ENCODE assay signal across 15 cellular contexts in the genomic region with DNA sequence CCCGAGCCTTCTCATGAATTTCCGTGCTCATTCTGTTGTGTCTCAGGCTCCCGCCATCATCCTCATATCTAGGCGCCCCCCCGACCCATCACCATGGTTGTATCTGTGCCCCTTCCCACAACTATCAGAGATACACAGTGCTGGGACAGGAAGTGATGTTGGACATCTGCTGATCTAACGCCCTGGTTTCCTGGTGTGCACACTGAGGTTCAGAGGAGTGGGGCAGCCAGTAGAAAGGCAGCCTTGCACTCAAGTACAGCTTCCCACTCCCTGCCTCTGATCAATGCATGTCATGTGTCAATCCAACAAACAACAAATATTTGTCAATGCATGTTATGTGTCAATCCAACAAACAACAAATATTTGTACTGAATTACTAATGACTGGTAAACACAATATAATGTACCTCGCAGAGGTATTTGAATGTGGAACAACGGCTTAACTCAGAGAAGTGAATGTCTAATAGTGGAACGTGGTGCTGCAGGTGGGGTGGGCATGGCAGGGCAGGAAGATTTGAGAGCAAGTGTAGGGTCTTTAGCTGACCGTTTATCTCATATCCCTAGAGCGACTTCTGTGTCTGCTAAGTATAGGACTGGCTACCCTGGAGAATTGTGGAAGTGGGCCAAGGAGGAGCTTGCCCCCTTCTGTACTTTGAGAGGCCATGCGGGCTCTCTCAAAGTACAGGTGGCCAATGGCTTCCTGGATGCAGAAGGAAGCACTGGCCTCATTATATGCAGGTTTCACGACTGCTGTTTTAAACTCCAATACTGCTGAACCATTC. TPM values are rescaled to one million over a fixed set of nuclear protein-coding genes. Genes with fewer than 3 reads are reported as not detected.
DNase-seq lines count a peak whose midpoint lies in the region; ATAC-seq, FAIRE-seq and TF ChIP-seq lines count a peak whose summit lies in the region.
"Had no signal": no experiment of that assay in that cellular context is flagged by ENCODE, and none has a peak within 500 bp of the region (broad histone marks: within the 10 kb centered on the region; RNA-seq: fewer than 3 reads in every experiment).

No MANE protein-coding gene starts in this region.

- TF ChIP-seq POLR2A in lower leg skin (IDR thresholded peaks at IDR 0.05) = no peak

- peak overlapping the region; percentile 99 for H3K27ac ChIP-seq in OCI-LY7 (ENCODE audit: low read depth, low read length, poor library complexity, severe bottlenecking)

- POLR2A ChIA-PET in OCI-LY7 (lab: Charles Lee) = interaction anchor here (0.7 to 7.4 kb wide), 16 partner anchors 8 to 989 kb away, joined by 3 to 97 read pairs (median 4); a partner anchor contains a TSS
- POLR2A ChIA-PET in activated CD8-positive, alpha-beta T cell treated with anti-CD3 and anti-CD28 coated beads, Interleukin-2, amount 10 ng/mL, durations not matched to agents 7 days and 5 days (lab: Charles Lee) = no interaction called here

- H3K36me3 Mint-ChIP-seq in activated naive CD4-positive, alpha-beta T cell treated with anti-CD3 and anti-CD28 coated beads, Interleukin-2, amount 50 U/mL, for 72 hours = no peaks in the 10 kb centered on the region
- no peaks in the 10 kb centered on the region for H3K36me3 Mint-ChIP-seq in activated naive CD4-positive, alpha-beta T cell treated with anti-CD3 and anti-CD28 coated beads for 36 hours (ENCODE audit: low read depth)
- H3K36me3 Mint-ChIP-seq in activated CD8-positive, alpha-beta T cell treated with anti-CD3 and anti-CD28 coated beads, Interleukin-2, amount 10 ng/mL, durations not matched to agents 7 days and 5 days (ENCODE audit: low read depth) = no peaks in the 10 kb centered on the region

- H3K4me1 Mint-ChIP-seq in activated naive CD4-positive, alpha-beta T cell treated with anti-CD3 and anti-CD28 coated beads for 36 hours (ENCODE audit: low read depth) = peaks cover 3% of the 10 kb centered on the region
- H3K4me1 Mint-ChIP-seq in activated CD8-positive, alpha-beta T cell treated with anti-CD3 and anti-CD28 coated beads, Interleukin-2, amount 10 ng/mL, durations not matched to agents 7 days and 5 days (ENCODE audit: low read depth) = peaks cover 5% of the 10 kb centered on the region

- H3K27ac Mint-ChIP-seq in activated naive CD4-positive, alpha-beta T cell treated with anti-CD3 and anti-CD28 coated beads, Interleukin-2, amount 50 U/mL, for 72 hours = peak overlapping the region; percentile 1 to 19
- no peak overlapping the region for H3K27ac Mint-ChIP-seq in activated naive CD4-positive, alpha-beta T cell treated with anti-CD3 and anti-CD28 coated beads for 36 hours
- no peak overlapping the region for H3K27ac Mint-ChIP-seq in activated CD8-positive, alpha-beta T cell treated with anti-CD3 and anti-CD28 coated beads, Interleukin-2, amount 10 ng/mL, durations not matched to agents 7 days and 5 days

- no peaks in the 10 kb centered on the region for H3K27me3 ChIP-seq in bronchial epithelial cell (ENCODE audit: control insufficient read depth, insufficient read depth, low read length)

- peak overlapping the region; percentile 4; the same call in 1 of the 2 replicates for H2AFZ ChIP-seq in OCI-LY7 (ENCODE audit: low read length)

- no peak for DNase-seq in activated naive CD4-positive, alpha-beta T cell treated with anti-CD3 and anti-CD28 coated beads, Interleukin-2, amount 50 U/mL, for 72 hours (ENCODE audit: low spot score in 2 of 2)
- no peak for DNase-seq in activated naive CD4-positive, alpha-beta T cell treated with anti-CD3 and anti-CD28 coated beads for 36 hours
- DNase-seq in OCI-LY7 (ENCODE audit: low spot score) = peak; percentile 77
- no peak for DNase-seq in bronchial epithelial cell (ENCODE audit: low read depth)
- no peak for DNase-seq in MV-4-11 (lab: John Stamatoyannopoulos, UW)
- no peak for DNase-seq in lower leg skin (ENCODE audit: low spot score in 2 of 2)
- no peak for DNase-seq in activated CD8-positive, alpha-beta T cell treated with anti-CD3 and anti-CD28 coated beads, Interleukin-2, amount 10 ng/mL, durations not matched to agents 7 days and 5 days
- DNase-seq: C1 segment of cervical spinal cord, GF-D8, HCEC 1CT, KG1, NCI-H1092 treated with DMSO at 0.1 percent for 48 hours, NCI-H526 treated with DMSO at 0.1 percent for 48 hours, RPMI8226 had no signal

- 89 to 92% methylated on average over 13 of the region's 13 CpGs for WGBS in lower leg skin, 2 donors

- ATAC-seq in activated naive CD4-positive, alpha-beta T cell treated with anti-CD3 and anti-CD28 coated beads, Interleukin-2, amount 50 U/mL, for 72 hours = no peak
- no peak for ATAC-seq in activated CD8-positive, alpha-beta T cell treated with anti-CD3 and anti-CD28 coated beads, Interleukin-2, amount 10 ng/mL, durations not matched to agents 7 days and 5 days
- no peak for ATAC-seq in GM21423 (IDR thresholded peaks at IDR 0.05; ENCODE audit: unreplicated experiment)

- peak overlapping the region; percentile 78 for H3K4me2 ChIP-seq in OCI-LY7 (ENCODE audit: low read length)

- H3K4me1 ChIP-seq in OCI-LY7 (ENCODE audit: insufficient read depth, low read length, poor library complexity, severe bottlenecking) = peaks cover 100% of the 10 kb centered on the region

- intact Hi-C loops in activated naive CD4-positive, alpha-beta T cell treated with anti-CD3 and anti-CD28 coated beads for 36 hours (cut with micrococcal nuclease) = no loop called here
- intact Hi-C loops in OCI-LY7 (cut with micrococcal nuclease; ENCODE audit: unreplicated experiment) = loop anchor here (5.0 kb wide), 1 partner anchor 984 kb away; no protein-coding TSS in a partner anchor
- intact Hi-C loops in lower leg skin (cut with DNase I; ENCODE audit: low total_unique reads) = no loop called here

- H3K27me3 Mint-ChIP-seq in activated naive CD4-positive, alpha-beta T cell treated with anti-CD3 and anti-CD28 coated beads for 36 hours (ENCODE audit: low read depth) = no peaks in the 10 kb centered on the region
- no peaks in the 10 kb centered on the region for H3K27me3 Mint-ChIP-seq in activated CD8-positive, alpha-beta T cell treated with anti-CD3 and anti-CD28 coated beads, Interleukin-2, amount 10 ng/mL, durations not matched to agents 7 days and 5 days (ENCODE audit: low read depth)

- CTCF ChIA-PET in activated naive CD4-positive, alpha-beta T cell treated with anti-CD3 and anti-CD28 coated beads for 36 hours (lab: Charles Lee) = interaction anchor here (0.6 kb wide), 1 partner anchor 12 kb away, joined by 3 read pairs; no protein-coding TSS in a partner anchor
- CTCF ChIA-PET in OCI-LY7 (lab: Charles Lee; ENCODE audit: unreplicated experiment) = interaction anchor here (1.4 to 1.6 kb wide), 3 partner anchors 8 to 15 kb away, joined by 4 to 7 read pairs (median 4); no protein-coding TSS in a partner anchor
- CTCF ChIA-PET in activated CD8-positive, alpha-beta T cell treated with anti-CD3 and anti-CD28 coated beads, Interleukin-2, amount 10 ng/mL, durations not matched to agents 7 days and 5 days (lab: Charles Lee) = no interaction called here

- no peaks in the 10 kb centered on the region for H3K9me3 Mint-ChIP-seq in activated naive CD4-positive, alpha-beta T cell treated with anti-CD3 and anti-CD28 coated beads, Interleukin-2, amount 50 U/mL, for 72 hours
- H3K9me3 Mint-ChIP-seq in activated naive CD4-positive, alpha-beta T cell treated with anti-CD3 and anti-CD28 coated beads for 36 hours = no peaks in the 10 kb centered on the region
- H3K9me3 Mint-ChIP-seq in activated CD8-positive, alpha-beta T cell treated with anti-CD3 and anti-CD28 coated beads, Interleukin-2, amount 10 ng/mL, durations not matched to agents 7 days and 5 days (ENCODE audit: insufficient read depth) = no peaks in the 10 kb centered on the region

- no peaks in the 10 kb centered on the region for H3K9me2 ChIP-seq in OCI-LY7 (ENCODE audit: insufficient read depth, low read length)

- peak; percentile 60 for FAIRE-seq in bronchial epithelial cell (lab: Jason Lieb, UNC)

- peaks cover 39% of the 10 kb centered on the region for H3K79me2 ChIP-seq in OCI-LY7 (ENCODE audit: insufficient read depth, low read depth, low read length)

- no peaks in the 10 kb centered on the region for H4K20me1 ChIP-seq in OCI-LY7 (ENCODE audit: insufficient read depth, low read length)

- H3K36me3 ChIP-seq in OCI-LY7 (ENCODE audit: insufficient read depth, low read length) = no peaks in the 10 kb centered on the region; the same call in 1 of the 2 replicates
- no peaks in the 10 kb centered on the region for H3K36me3 ChIP-seq in bronchial epithelial cell (ENCODE audit: control insufficient read depth, insufficient read depth, low read length)

- no peaks in the 10 kb centered on the region for H3K9me3 ChIP-seq in OCI-LY7 (ENCODE audit: low read length)

- H3K4me3 ChIP-seq in OCI-LY7 (ENCODE audit: low read depth, low read length, poor library complexity, severe bottlenecking) = peak overlapping the region; percentile 50
- H3K4me3 ChIP-seq in bronchial epithelial cell (ENCODE audit: low read depth, low read length) = no peak overlapping the region
- no peak overlapping the region for H3K4me3 ChIP-seq in lower leg skin (ENCODE audit: low read depth, poor library complexity, severe bottlenecking)

- TF ChIP-seq CTCF in OCI-LY7 (conservative IDR thresholded peaks at IDR 0.05; ENCODE audit: low read length) (no peak), bronchial epithelial cell (IDR thresholded peaks at IDR 0.05; ENCODE audit: insufficient read depth, low read length, severe bottlenecking) (no peak), lower leg skin (IDR thresholded peaks at IDR 0.05) (no peak)

- no TSS peak for BruUV-seq in OCI-LY7 (replicated peaks; lab: Mats Ljungman, UMichigan)

- H3K4me3 Mint-ChIP-seq in activated naive CD4-positive, alpha-beta T cell treated with anti-CD3 and anti-CD28 coated beads for 36 hours = no peak overlapping the region
- H3K4me3 Mint-ChIP-seq in activated CD8-positive, alpha-beta T cell treated with anti-CD3 and anti-CD28 coated beads, Interleukin-2, amount 10 ng/mL, durations not matched to agents 7 days and 5 days = no peak overlapping the region

RNA-seq across cellular contexts. Expression of a gene that starts 10.3 kb away (rescaled TPM):
- total RNA-seq in activated naive CD4-positive, alpha-beta T cell treated with anti-CD3 and anti-CD28 coated beads, Interleukin-2, amount 50 U/mL, for 72 hours = 10 to 100 TPM; 32.8 to 44.3 TPM
- total RNA-seq in activated naive CD4-positive, alpha-beta T cell treated with anti-CD3 and anti-CD28 coated beads for 36 hours = 10 to 100 TPM; 32.3 to 38.2 TPM
- total RNA-seq in OCI-LY7 (2014; rRNA removed; shearing (Covaris generic)) = 173 and 180 TPM in 2 replicates
- total RNA-seq in OCI-LY7 (2022) (301 and 313 TPM in 2 replicates), bronchial epithelial cell (92.8 and 117 TPM in 2 replicates), lower leg skin (10 to 100 TPM in 1 of 4 donors, 1 to 10 TPM in 3; 5.2 to 20.1 (median 5.9) TPM)
- 10 to 100 TPM; 62.3 to 65.5 TPM for total RNA-seq in activated CD8-positive, alpha-beta T cell treated with anti-CD3 and anti-CD28 coated beads, Interleukin-2, amount 10 ng/mL, durations not matched to agents 7 days and 5 days

RNA-seq across cellular contexts. Expression of a gene that starts 41.0 kb away (rescaled TPM):
- total RNA-seq in activated naive CD4-positive, alpha-beta T cell treated with anti-CD3 and anti-CD28 coated beads, Interleukin-2, amount 50 U/mL, for 72 hours = 10 to 100 TPM; 19.7 to 21.3 TPM
- 10 to 100 TPM; 28.1 to 33.2 TPM for total RNA-seq in activated naive CD4-positive, alpha-beta T cell treated with anti-CD3 and anti-CD28 coated beads for 36 hours
- 33.4 and 44.0 TPM in 2 replicates for total RNA-seq in OCI-LY7 (2014; rRNA removed; shearing (Covaris generic))
- total RNA-seq in OCI-LY7 (2022) = 51.2 and 53.8 TPM in 2 replicates
- total RNA-seq in bronchial epithelial cell = 26.8 and 53.4 TPM in 2 replicates
- 10 to 100 TPM; 16.1 to 18.7 (median 17.4) TPM for total RNA-seq in lower leg skin
- total RNA-seq in activated CD8-positive, alpha-beta T cell treated with anti-CD3 and anti-CD28 coated beads, Interleukin-2, amount 10 ng/mL, durations not matched to agents 7 days and 5 days = 10 to 100 TPM; 11.1 to 13.9 TPM

Comparison
In these comparisons a context has a peak if more than half of its experiments do, and no peak if none do; other contexts are left out.
1. H3K27ac Mint-ChIP-seq: peak in activated naive CD4-positive, alpha-beta T cell treated with anti-CD3 and anti-CD28 coated beads, Interleukin-2, amount 50 U/mL, for 72 hours (2 of 2); none in activated naive CD4-positive, alpha-beta T cell treated with anti-CD3 and anti-CD28 coated beads for 36 hours (single experiment) and activated CD8-positive, alpha-beta T cell treated with anti-CD3 and anti-CD28 coated beads, Interleukin-2, amount 10 ng/mL, durations not matched to agents 7 days and 5 days (single experiment).